ENCODE assay signal across 1 cellular context in the genomic region with DNA sequence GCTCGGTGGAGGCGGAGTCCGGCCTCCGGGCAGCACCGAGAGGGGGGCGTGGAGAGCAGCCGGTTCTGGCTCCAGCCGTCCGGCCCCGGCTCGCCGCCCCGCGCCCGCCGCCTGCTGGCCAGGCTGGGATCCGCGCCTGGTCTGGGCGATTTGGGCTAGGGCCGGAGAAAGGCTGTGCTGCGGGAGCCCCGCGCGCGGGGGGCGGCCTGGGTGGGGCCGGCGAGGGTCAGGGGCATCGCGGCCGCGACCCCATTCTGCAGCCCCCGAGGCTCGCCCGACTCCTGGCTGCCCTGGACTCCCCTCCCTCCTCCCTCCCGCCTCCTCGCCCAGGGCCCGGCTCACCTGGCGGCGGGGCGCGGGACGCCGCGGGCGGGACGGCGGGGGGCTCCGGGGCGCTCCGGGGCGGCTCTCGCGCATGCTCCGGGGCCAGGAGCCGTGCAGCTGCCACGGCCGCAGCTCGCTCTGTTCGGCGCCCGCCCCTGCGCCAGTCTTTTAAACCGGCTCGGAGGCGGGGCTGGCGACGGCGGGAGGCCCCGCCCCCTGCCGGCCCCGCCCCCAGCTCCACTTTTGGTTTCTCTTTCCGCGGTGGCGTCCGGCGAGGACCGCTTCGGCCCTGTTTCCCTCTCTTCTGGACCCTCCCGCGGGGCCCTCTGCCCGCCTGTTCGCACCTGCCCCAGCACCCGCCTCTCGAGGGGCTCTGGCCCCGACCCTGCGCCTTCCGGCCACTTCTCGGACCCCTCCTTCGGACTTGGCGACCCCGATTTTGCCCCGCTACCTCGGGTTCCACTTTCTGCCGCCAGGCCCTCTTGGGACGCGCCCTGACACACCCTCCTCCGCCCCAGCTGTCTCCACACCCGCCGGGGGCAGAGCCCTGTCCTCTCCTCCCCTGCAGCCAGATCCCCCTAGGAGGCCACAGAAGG.
TF ChIP-seq lines count a peak whose summit lies in the region.

A gene with protein sequence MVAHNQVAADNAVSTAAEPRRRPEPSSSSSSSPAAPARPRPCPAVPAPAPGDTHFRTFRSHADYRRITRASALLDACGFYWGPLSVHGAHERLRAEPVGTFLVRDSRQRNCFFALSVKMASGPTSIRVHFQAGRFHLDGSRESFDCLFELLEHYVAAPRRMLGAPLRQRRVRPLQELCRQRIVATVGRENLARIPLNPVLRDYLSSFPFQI (minus strand): TSS at position 468 of the 920 bp plus-strand sequence. CDS start 726 bp downstream, outside the sequence.

TF ChIP-seq in HepG2, 621 proteins besides CTCF, POLR2A, EP300 and RAD21 (continued from another document and continues in another):
- TF ChIP-seq, protein P1, sequence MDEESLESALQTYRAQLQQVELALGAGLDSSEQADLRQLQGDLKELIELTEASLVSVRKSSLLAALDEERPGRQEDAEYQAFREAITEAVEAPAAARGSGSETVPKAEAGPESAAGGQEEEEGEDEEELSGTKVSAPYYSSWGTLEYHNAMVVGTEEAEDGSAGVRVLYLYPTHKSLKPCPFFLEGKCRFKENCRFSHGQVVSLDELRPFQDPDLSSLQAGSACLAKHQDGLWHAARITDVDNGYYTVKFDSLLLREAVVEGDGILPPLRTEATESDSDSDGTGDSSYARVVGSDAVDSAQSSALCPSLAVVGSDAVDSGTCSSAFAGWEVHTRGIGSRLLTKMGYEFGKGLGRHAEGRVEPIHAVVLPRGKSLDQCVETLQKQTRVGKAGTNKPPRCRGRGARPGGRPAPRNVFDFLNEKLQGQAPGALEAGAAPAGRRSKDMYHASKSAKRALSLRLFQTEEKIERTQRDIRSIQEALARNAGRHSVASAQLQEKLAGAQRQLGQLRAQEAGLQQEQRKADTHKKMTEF (CRISPR knock-in tag; IDR thresholded peaks at IDR 0.05) = peak; percentile 68; the same call in 1 of the 2 replicates
- TF ChIP-seq ZMAT3 (CRISPR knock-in tag; conservative IDR thresholded peaks at IDR 0.05) (peak; percentile 84), TBP (CRISPR knock-in tag; IDR thresholded peaks at IDR 0.05) (0 out of 2 replicates have a peak, but pooled peaks have one; percentile 40), DMAP1 (CRISPR knock-in tag; IDR thresholded peaks at IDR 0.05) (peak; percentile 68; the same call in 1 of the 2 replicates), ATF7-NPFF (CRISPR knock-in tag; IDR thresholded peaks at IDR 0.05; ENCODE audit: low read depth) (peak; percentile 51), ZNF7 (CRISPR knock-in tag; IDR thresholded peaks at IDR 0.05) (0 out of 2 replicates have a peak, but pooled peaks have one; percentile 21), RARA (CRISPR knock-in tag; IDR thresholded peaks at IDR 0.05) (peak; percentile 43; the same call in 1 of the 2 replicates), ZNF224 (CRISPR knock-in tag; IDR thresholded peaks at IDR 0.05) (no peak), JARID2 (CRISPR knock-in tag; IDR thresholded peaks at IDR 0.05; ENCODE audit: insufficient replicate concordance) (peak; percentile 70), TP53 (CRISPR knock-in tag; conservative IDR thresholded peaks at IDR 0.05) (no peak; the same call in 1 of the 2 replicates), CREM (IDR thresholded peaks at IDR 0.05) (no peak), CREM (CRISPR knock-in tag; IDR thresholded peaks at IDR 0.05) (peak; percentile 27; the same call in 1 of the 2 replicates), ZEB1 (IDR thresholded peaks at IDR 0.05; ENCODE audit: insufficient replicate concordance, low read depth) (peak; percentile 59), SOX5 (CRISPR knock-in tag; IDR thresholded peaks at IDR 0.05; ENCODE audit: borderline replicate concordance) (peak; percentile 27; the same call in 1 of the 2 replicates), NAIF1 (CRISPR knock-in tag; IDR thresholded peaks at IDR 0.05; ENCODE audit: borderline replicate concordance) (no peak)
- TF ChIP-seq, protein P2, sequence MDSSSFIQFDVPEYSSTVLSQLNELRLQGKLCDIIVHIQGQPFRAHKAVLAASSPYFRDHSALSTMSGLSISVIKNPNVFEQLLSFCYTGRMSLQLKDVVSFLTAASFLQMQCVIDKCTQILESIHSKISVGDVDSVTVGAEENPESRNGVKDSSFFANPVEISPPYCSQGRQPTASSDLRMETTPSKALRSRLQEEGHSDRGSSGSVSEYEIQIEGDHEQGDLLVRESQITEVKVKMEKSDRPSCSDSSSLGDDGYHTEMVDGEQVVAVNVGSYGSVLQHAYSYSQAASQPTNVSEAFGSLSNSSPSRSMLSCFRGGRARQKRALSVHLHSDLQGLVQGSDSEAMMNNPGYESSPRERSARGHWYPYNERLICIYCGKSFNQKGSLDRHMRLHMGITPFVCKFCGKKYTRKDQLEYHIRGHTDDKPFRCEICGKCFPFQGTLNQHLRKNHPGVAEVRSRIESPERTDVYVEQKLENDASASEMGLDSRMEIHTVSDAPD (CRISPR knock-in tag; IDR thresholded peaks at IDR 0.05) = peak; percentile 70
- TF ChIP-seq, protein P3, sequence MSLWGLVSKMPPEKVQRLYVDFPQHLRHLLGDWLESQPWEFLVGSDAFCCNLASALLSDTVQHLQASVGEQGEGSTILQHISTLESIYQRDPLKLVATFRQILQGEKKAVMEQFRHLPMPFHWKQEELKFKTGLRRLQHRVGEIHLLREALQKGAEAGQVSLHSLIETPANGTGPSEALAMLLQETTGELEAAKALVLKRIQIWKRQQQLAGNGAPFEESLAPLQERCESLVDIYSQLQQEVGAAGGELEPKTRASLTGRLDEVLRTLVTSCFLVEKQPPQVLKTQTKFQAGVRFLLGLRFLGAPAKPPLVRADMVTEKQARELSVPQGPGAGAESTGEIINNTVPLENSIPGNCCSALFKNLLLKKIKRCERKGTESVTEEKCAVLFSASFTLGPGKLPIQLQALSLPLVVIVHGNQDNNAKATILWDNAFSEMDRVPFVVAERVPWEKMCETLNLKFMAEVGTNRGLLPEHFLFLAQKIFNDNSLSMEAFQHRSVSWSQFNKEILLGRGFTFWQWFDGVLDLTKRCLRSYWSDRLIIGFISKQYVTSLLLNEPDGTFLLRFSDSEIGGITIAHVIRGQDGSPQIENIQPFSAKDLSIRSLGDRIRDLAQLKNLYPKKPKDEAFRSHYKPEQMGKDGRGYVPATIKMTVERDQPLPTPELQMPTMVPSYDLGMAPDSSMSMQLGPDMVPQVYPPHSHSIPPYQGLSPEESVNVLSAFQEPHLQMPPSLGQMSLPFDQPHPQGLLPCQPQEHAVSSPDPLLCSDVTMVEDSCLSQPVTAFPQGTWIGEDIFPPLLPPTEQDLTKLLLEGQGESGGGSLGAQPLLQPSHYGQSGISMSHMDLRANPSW (CRISPR knock-in tag; IDR thresholded peaks at IDR 0.05; ENCODE audit: borderline replicate concordance) = no peak
- TF ChIP-seq, protein P4, sequence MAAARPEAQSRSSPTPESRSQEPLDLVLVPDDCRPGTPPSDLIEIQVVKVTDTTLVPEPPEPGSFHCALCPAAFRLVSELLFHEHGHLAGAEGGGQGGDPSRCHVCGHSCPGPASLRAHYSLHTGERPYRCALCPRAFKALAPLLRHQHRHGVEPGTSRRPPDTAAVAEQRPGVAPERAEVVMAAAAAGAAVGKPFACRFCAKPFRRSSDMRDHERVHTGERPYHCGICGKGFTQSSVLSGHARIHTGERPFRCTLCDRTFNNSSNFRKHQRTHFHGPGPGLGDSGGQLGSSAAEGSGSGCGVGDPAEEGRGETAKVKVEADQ (CRISPR knock-in tag; IDR thresholded peaks at IDR 0.05; ENCODE audit: borderline replicate concordance) = no peak
- TF ChIP-seq, protein P5, sequence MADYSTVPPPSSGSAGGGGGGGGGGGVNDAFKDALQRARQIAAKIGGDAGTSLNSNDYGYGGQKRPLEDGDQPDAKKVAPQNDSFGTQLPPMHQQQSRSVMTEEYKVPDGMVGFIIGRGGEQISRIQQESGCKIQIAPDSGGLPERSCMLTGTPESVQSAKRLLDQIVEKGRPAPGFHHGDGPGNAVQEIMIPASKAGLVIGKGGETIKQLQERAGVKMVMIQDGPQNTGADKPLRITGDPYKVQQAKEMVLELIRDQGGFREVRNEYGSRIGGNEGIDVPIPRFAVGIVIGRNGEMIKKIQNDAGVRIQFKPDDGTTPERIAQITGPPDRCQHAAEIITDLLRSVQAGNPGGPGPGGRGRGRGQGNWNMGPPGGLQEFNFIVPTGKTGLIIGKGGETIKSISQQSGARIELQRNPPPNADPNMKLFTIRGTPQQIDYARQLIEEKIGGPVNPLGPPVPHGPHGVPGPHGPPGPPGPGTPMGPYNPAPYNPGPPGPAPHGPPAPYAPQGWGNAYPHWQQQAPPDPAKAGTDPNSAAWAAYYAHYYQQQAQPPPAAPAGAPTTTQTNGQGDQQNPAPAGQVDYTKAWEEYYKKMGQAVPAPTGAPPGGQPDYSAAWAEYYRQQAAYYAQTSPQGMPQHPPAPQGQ (CRISPR knock-in tag; IDR thresholded peaks at IDR 0.05; ENCODE audit: borderline replicate concordance) = no peak
- TF ChIP-seq, protein P6, sequence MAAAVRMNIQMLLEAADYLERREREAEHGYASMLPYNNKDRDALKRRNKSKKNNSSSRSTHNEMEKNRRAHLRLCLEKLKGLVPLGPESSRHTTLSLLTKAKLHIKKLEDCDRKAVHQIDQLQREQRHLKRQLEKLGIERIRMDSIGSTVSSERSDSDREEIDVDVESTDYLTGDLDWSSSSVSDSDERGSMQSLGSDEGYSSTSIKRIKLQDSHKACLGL (CRISPR knock-in tag; IDR thresholded peaks at IDR 0.05) = 0 out of 2 replicates have a peak, but pooled peaks have one; percentile 77
- TF ChIP-seq, protein P7, sequence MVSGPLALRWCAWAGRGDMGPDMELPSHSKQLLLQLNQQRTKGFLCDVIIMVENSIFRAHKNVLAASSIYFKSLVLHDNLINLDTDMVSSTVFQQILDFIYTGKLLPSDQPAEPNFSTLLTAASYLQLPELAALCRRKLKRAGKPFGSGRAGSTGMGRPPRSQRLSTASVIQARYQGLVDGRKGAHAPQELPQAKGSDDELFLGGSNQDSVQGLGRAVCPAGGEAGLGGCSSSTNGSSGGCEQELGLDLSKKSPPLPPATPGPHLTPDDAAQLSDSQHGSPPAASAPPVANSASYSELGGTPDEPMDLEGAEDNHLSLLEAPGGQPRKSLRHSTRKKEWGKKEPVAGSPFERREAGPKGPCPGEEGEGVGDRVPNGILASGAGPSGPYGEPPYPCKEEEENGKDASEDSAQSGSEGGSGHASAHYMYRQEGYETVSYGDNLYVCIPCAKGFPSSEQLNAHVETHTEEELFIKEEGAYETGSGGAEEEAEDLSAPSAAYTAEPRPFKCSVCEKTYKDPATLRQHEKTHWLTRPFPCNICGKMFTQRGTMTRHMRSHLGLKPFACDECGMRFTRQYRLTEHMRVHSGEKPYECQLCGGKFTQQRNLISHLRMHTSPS (CRISPR knock-in tag; IDR thresholded peaks at IDR 0.05; ENCODE audit: low read depth) = no peak
- TF ChIP-seq, protein P8, sequence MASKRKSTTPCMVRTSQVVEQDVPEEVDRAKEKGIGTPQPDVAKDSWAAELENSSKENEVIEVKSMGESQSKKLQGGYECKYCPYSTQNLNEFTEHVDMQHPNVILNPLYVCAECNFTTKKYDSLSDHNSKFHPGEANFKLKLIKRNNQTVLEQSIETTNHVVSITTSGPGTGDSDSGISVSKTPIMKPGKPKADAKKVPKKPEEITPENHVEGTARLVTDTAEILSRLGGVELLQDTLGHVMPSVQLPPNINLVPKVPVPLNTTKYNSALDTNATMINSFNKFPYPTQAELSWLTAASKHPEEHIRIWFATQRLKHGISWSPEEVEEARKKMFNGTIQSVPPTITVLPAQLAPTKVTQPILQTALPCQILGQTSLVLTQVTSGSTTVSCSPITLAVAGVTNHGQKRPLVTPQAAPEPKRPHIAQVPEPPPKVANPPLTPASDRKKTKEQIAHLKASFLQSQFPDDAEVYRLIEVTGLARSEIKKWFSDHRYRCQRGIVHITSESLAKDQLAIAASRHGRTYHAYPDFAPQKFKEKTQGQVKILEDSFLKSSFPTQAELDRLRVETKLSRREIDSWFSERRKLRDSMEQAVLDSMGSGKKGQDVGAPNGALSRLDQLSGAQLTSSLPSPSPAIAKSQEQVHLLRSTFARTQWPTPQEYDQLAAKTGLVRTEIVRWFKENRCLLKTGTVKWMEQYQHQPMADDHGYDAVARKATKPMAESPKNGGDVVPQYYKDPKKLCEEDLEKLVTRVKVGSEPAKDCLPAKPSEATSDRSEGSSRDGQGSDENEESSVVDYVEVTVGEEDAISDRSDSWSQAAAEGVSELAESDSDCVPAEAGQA (IDR thresholded peaks at IDR 0.05; ENCODE audit: low read depth) = no peak
- TF ChIP-seq, protein P8 (CRISPR knock-in tag; IDR thresholded peaks at IDR 0.05; ENCODE audit: borderline replicate concordance) = peak; percentile 72; the same call in 1 of the 2 replicates
- TF ChIP-seq, protein P9, sequence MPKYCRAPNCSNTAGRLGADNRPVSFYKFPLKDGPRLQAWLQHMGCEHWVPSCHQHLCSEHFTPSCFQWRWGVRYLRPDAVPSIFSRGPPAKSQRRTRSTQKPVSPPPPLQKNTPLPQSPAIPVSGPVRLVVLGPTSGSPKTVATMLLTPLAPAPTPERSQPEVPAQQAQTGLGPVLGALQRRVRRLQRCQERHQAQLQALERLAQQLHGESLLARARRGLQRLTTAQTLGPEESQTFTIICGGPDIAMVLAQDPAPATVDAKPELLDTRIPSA (CRISPR knock-in tag; IDR thresholded peaks at IDR 0.05; ENCODE audit: borderline replicate concordance) = peak; percentile 96
